Comparison of ENCODE assay signal across 11 cellular contexts in the genomic region with DNA sequence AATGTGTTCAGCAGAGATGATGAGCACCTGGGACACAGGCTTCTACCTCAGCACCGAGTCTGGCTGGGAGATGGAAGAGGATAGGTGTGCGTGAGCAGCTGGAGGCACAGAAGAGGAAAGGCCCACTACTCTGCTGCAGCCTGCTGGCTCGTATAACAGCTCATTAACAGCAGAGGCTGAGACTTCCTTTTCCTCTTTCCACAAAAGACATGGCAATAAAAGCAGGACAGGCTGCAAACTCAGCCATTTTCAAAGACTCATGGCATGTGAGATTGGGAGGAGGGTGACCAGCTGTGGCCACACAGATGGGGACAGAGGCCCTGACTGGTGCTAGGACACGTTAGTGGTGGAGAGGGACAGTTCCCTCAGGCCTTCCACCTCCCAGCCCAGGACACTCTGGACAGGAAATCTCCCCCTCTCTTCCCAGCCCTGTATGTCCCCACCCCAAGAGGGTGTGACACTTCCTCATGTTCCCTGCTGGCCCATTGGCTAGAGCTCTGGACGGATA.
DNase-seq lines count a peak whose midpoint lies in the region; ATAC-seq, FAIRE-seq and TF ChIP-seq lines count a peak whose summit lies in the region.
"Had no signal": no experiment of that assay in that cellular context is flagged by ENCODE, and none has a peak within 500 bp of the region (broad histone marks: within the 10 kb centered on the region; RNA-seq: fewer than 3 reads in every experiment).

No MANE protein-coding gene starts in this region.

- H3K9me3 ChIP-seq in astrocyte (ENCODE audit: insufficient read depth, low read depth, low read length) (no peaks in the 10 kb centered on the region), right lobe of liver (no peaks in the 10 kb centered on the region), spleen (no peaks in the 10 kb centered on the region)
- H3K9me3 ChIP-seq in CD4-positive, alpha-beta T cell (ENCODE audit: control insufficient read depth, low read length) = no peaks in the 10 kb centered on the region
- H3K9me3 ChIP-seq: breast epithelium had no signal

- peaks cover 4% of the 10 kb centered on the region for H3K4me1 Mint-ChIP-seq in astrocyte (ENCODE audit: low read depth, unreplicated experiment)
- no peaks in the 10 kb centered on the region for H3K4me1 Mint-ChIP-seq in activated T-cell treated with anti-CD3 and anti-CD28 coated beads, Interleukin-2, amount 50 U/mL, for 24 hours (ENCODE audit: low read depth)
- H3K4me1 Mint-ChIP-seq in CD4-positive, alpha-beta T cell (ENCODE audit: low read depth) = no peaks in the 10 kb centered on the region

- no peaks in the 10 kb centered on the region for H3K36me3 Mint-ChIP-seq in astrocyte (ENCODE audit: low read depth, unreplicated experiment)
- H3K36me3 Mint-ChIP-seq in activated T-cell treated with anti-CD3 and anti-CD28 coated beads, Interleukin-2, amount 50 U/mL, for 24 hours (ENCODE audit: low read depth) = no peaks in the 10 kb centered on the region
- H3K36me3 Mint-ChIP-seq in CD4-positive, alpha-beta T cell (ENCODE audit: low read depth) = no peaks in the 10 kb centered on the region

- no peak overlapping the region for H3K9ac ChIP-seq in astrocyte (ENCODE audit: low read length)

- H3K4me3 Mint-ChIP-seq in astrocyte (ENCODE audit: unreplicated experiment) = no peak overlapping the region
- no peak overlapping the region for H3K4me3 Mint-ChIP-seq in activated T-cell treated with anti-CD3 and anti-CD28 coated beads, Interleukin-2, amount 50 U/mL, for 24 hours
- no peak overlapping the region for H3K4me3 Mint-ChIP-seq in CD4-positive, alpha-beta T cell

- H3K4me3 ChIP-seq in astrocyte (ENCODE audit: insufficient read depth, low read depth, low read length) (no peak overlapping the region), right lobe of liver (no peak overlapping the region), spleen (no peak overlapping the region)
- H3K4me3 ChIP-seq: breast epithelium had no signal

- peak; percentile 25 to 69 for DNase-seq in NCI-H2081 (lab: John Stamatoyannopoulos, UW)
- DNase-seq in astrocyte (ENCODE audit: low read depth) = no peak
- peak in 1 of 3 donors; percentile 19 for DNase-seq in right lobe of liver
- no peak for DNase-seq in spleen
- DNase-seq in activated T-cell treated with anti-CD3 and anti-CD28 coated beads, Interleukin-2, amount 50 U/mL, for 24 hours = no peak
- DNase-seq in CD4-positive, alpha-beta T cell = no peak
- no peak for DNase-seq in DMS79 treated with DMSO at 0.1 percent for 48 hours (lab: John Stamatoyannopoulos, UW)
- DNase-seq: NCI-H2029 had no signal

- CTCF ChIA-PET in CD4-positive, alpha-beta T cell (lab: Charles Lee) = no interaction called here

- H3K36me3 ChIP-seq in astrocyte (ENCODE audit: insufficient read depth, low read length) (no peaks in the 10 kb centered on the region), right lobe of liver (no peaks in the 10 kb centered on the region), spleen (no peaks in the 10 kb centered on the region)
- H3K36me3 ChIP-seq: breast epithelium had no signal

- ATAC-seq in right lobe of liver = peak; percentile 58 to 81 (median 75)
- ATAC-seq in CD4-positive, alpha-beta T cell (ENCODE audit: poor library complexity) = no peak

- TF ChIP-seq CTCF in astrocyte (IDR thresholded peaks at IDR 0.05; ENCODE audit: insufficient read depth, low read depth, low read length) (no peak), right lobe of liver (IDR thresholded peaks at IDR 0.05) (no peak), spleen (IDR thresholded peaks at IDR 0.05 in 8 of 11, conservative IDR thresholded peaks at IDR 0.05 in 3 of 11) (no peak)
- no peak for TF ChIP-seq CTCF in CD4-positive, alpha-beta T cell (IDR thresholded peaks at IDR 0.05)

- no peak for TF ChIP-seq POLR2A in right lobe of liver (IDR thresholded peaks at IDR 0.05)
- TF ChIP-seq POLR2A in spleen (IDR thresholded peaks at IDR 0.05) = no peak

- FAIRE-seq in astrocyte (lab: Jason Lieb, UNC) = no peak
- FAIRE-seq: D721Med, islet of Langerhans had no signal

- peak overlapping the region; percentile 24 for H2AFZ ChIP-seq in astrocyte (ENCODE audit: low read depth, low read length)

- H3K27me3 ChIP-seq in astrocyte (ENCODE audit: insufficient read depth, low read length) (peaks cover 21% of the 10 kb centered on the region), right lobe of liver (no peaks in the 10 kb centered on the region), spleen (replicated peaks in 1 of 7) (no peaks in the 10 kb centered on the region)
- H3K27me3 ChIP-seq in CD4-positive, alpha-beta T cell (ENCODE audit: control insufficient read depth, insufficient read depth, low read length) = no peaks in the 10 kb centered on the region
- H3K27me3 ChIP-seq: breast epithelium had no signal

- H3K27me3 Mint-ChIP-seq in astrocyte (ENCODE audit: low read depth, unreplicated experiment) = peaks cover 20% of the 10 kb centered on the region
- H3K27me3 Mint-ChIP-seq in activated T-cell treated with anti-CD3 and anti-CD28 coated beads, Interleukin-2, amount 50 U/mL, for 24 hours = peaks cover 8% of the 10 kb centered on the region
- H3K27me3 Mint-ChIP-seq in CD4-positive, alpha-beta T cell = no peaks in the 10 kb centered on the region

- no peaks in the 10 kb centered on the region for H4K20me1 ChIP-seq in astrocyte (ENCODE audit: insufficient read depth, low read length)

- H3K4me1 ChIP-seq in astrocyte (ENCODE audit: insufficient read depth, low read length) (no peaks in the 10 kb centered on the region), right lobe of liver (no peaks in the 10 kb centered on the region), spleen (peaks cover 3 to 28% (median 14%) of the 10 kb centered on the region in 6 donors)

- intact Hi-C loops in right lobe of liver (cut with DNase I) = loop anchor here in 1 of 2 donors (10.0 kb wide), 1 partner anchor 596 kb away; no protein-coding TSS in a partner anchor
- intact Hi-C loops in spleen (cut with DNase I; ENCODE audit: low total_unique reads) = loop anchor here (10.0 kb wide), 2 partner anchors 596 to 1476 kb away; no protein-coding TSS in a partner anchor
- intact Hi-C loops in CD4-positive, alpha-beta T cell (cut with DNase I, micrococcal nuclease) = loop anchor here (2.0 to 10.0 kb wide), 3 partner anchors 704 to 1480 kb away; no protein-coding TSS in a partner anchor

- H3K4me2 ChIP-seq in astrocyte (ENCODE audit: low read length) = no peak overlapping the region

- no peaks in the 10 kb centered on the region for H3K9me3 Mint-ChIP-seq in astrocyte (ENCODE audit: unreplicated experiment)
- H3K9me3 Mint-ChIP-seq in activated T-cell treated with anti-CD3 and anti-CD28 coated beads, Interleukin-2, amount 50 U/mL, for 24 hours = no peaks in the 10 kb centered on the region
- H3K9me3 Mint-ChIP-seq in CD4-positive, alpha-beta T cell = no peaks in the 10 kb centered on the region

- H3K27ac Mint-ChIP-seq in astrocyte (ENCODE audit: unreplicated experiment) = peak overlapping the region; percentile 12
- H3K27ac Mint-ChIP-seq in activated T-cell treated with anti-CD3 and anti-CD28 coated beads, Interleukin-2, amount 50 U/mL, for 24 hours = no peak overlapping the region
- no peak overlapping the region for H3K27ac Mint-ChIP-seq in CD4-positive, alpha-beta T cell

- H3K79me2 ChIP-seq in astrocyte (ENCODE audit: insufficient read depth, low read length) = no peaks in the 10 kb centered on the region

- 43% methylated on average over 4 of the region's 5 CpGs for WGBS in right lobe of liver (ENCODE audit: insufficient coverage, low coverage, low lambda C conversion rate, missing lambda C conversion rate)
- WGBS in spleen, 5 donors = 40 to 66% (median 46%) methylated on average over 5 of the region's 5 CpGs

- H3K27ac ChIP-seq in astrocyte (ENCODE audit: low read depth, low read length) (no peak overlapping the region), right lobe of liver (no peak overlapping the region), spleen (peak overlapping the region in 5 of 8 donors; percentile 4 to 66 (median 50))
- no peak overlapping the region for H3K27ac ChIP-seq in CD4-positive, alpha-beta T cell (ENCODE audit: low read depth, low read length)

- POLR2A ChIA-PET in CD4-positive, alpha-beta T cell (lab: Charles Lee) = no interaction called here

Comparison
In these comparisons a context has a peak if more than half of its experiments do, and no peak if none do; other contexts are left out.
1. DNase-seq: peak in NCI-H2081 (2 of 2); none in astrocyte (single experiment), spleen (single experiment), activated T-cell treated with anti-CD3 and anti-CD28 coated beads, Interleukin-2, amount 50 U/mL, for 24 hours (single experiment), CD4-positive, alpha-beta T cell (0 of 10) and DMS79 treated with DMSO at 0.1 percent for 48 hours (single experiment).
2. H3K27ac ChIP-seq: peak in spleen (5 of 8); none in astrocyte (single experiment), right lobe of liver (0 of 3) and CD4-positive, alpha-beta T cell (single experiment).